ENCODE assay signal across 8 cellular contexts in the genomic region with DNA sequence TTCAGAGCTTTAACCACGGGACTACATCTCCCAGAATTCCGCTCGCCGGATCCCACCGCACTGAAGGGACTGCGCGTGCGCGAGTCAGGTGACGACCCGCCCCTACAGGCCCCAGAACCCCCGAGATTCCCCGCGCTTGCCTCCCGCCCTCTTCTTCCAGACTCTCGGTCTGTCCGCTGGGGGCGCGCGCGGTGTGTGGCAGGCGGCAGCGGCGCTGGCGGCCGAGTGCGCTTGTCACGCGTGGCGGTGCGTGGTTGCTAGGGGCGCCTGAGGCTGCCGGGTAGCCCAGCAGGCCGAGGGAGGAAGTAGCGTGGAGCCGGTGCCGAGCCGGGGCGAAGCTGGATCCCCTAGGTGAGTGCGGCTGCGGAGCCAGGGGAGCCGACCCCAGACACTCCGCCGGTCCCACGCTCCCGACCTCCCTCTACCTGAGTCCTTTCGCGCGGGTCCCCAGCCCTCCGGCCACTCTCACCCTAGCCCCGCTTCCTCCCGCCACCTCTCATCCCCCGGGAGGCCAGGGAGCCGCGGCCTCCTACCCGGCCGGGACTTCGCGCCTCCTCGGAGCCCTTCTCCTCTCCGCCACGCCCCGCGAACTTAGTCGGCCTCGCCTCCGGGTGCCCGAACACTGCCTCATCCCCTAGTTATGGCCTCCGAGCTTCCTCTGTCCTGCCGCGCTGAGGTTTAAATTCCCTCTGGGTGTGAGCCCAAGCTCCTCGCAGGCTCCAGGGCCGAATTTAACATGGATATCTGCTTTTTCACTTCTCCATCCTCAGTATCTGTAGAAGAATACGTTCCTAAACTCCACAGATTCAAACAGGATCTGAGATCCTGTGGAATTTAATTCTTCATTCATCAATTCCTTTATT. TPM values are rescaled to one million over a fixed set of nuclear protein-coding genes. Genes with fewer than 3 reads are reported as not detected.
DNase-seq lines count a peak whose midpoint lies in the region; ATAC-seq, FAIRE-seq and TF ChIP-seq lines count a peak whose summit lies in the region.

A gene with protein sequence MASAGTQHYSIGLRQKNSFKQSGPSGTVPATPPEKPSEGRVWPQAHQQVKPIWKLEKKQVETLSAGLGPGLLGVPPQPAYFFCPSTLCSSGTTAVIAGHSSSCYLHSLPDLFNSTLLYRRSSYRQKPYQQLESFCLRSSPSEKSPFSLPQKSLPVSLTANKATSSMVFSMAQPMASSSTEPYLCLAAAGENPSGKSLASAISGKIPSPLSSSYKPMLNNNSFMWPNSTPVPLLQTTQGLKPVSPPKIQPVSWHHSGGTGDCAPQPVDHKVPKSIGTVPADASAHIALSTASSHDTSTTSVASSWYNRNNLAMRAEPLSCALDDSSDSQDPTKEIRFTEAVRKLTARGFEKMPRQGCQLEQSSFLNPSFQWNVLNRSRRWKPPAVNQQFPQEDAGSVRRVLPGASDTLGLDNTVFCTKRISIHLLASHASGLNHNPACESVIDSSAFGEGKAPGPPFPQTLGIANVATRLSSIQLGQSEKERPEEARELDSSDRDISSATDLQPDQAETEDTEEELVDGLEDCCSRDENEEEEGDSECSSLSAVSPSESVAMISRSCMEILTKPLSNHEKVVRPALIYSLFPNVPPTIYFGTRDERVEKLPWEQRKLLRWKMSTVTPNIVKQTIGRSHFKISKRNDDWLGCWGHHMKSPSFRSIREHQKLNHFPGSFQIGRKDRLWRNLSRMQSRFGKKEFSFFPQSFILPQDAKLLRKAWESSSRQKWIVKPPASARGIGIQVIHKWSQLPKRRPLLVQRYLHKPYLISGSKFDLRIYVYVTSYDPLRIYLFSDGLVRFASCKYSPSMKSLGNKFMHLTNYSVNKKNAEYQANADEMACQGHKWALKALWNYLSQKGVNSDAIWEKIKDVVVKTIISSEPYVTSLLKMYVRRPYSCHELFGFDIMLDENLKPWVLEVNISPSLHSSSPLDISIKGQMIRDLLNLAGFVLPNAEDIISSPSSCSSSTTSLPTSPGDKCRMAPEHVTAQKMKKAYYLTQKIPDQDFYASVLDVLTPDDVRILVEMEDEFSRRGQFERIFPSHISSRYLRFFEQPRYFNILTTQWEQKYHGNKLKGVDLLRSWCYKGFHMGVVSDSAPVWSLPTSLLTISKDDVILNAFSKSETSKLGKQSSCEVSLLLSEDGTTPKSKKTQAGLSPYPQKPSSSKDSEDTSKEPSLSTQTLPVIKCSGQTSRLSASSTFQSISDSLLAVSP (plus strand): TSS at position 149 of the 863 bp plus-strand sequence. CDS start 26,842 bp downstream, outside the sequence.

- peak; percentile 93 for FAIRE-seq in H54 (lab: Jason Lieb, UNC)

- H3K36me3 Mint-ChIP-seq in activated T-helper 2 cell treated with anti-CD3 and anti-CD28 coated beads, Interferon-gamma antibody, Interleukin-2, Interleukin-4, amounts not matched to agents 10 μg/mL and 5 μg/mL and 100 μg/mL, durations not matched to agents 14 hours and 24 hours and 36 hours (ENCODE audit: low read depth): peaks cover 11% of the 10 kb centered on the region
- no peaks in the 10 kb centered on the region for H3K36me3 Mint-ChIP-seq in natural killer cell treated with Interleukin-12 subunit alpha and Interleukin-12 subunit beta and Interleukin-15 and Interleukin-18, amount 100 ng/mL, for 72 hours

- peak; percentile 97 for DNase-seq in ELR (ENCODE audit: low read depth)
- DNase-seq in H54 (ENCODE audit: insufficient read length, low spot score): peak; percentile 97
- peak; percentile 96 for DNase-seq in LoVo (ENCODE audit: low spot score)
- DNase-seq in RWPE2 (ENCODE audit: low spot score): peak; percentile 96
- peak; percentile 98 for DNase-seq in activated T-helper 2 cell treated with anti-CD3 and anti-CD28 coated beads, Interferon-gamma antibody, Interleukin-2, Interleukin-4, amounts not matched to agents 10 μg/mL and 5 μg/mL and 100 μg/mL, durations not matched to agents 14 hours and 24 hours and 36 hours (ENCODE audit: low spot score)
- peak; percentile 95 for DNase-seq in fibroblast of peridontal ligament (ENCODE audit: extremely low read depth)
- DNase-seq in natural killer cell treated with Interleukin-12 subunit alpha and Interleukin-12 subunit beta and Interleukin-15 and Interleukin-18, amount 100 ng/mL, for 72 hours (ENCODE audit: low spot score): peak; percentile 99
- peak; percentile 99 for DNase-seq in stimulated activated naive CD8-positive, alpha-beta T cell treated with anti-CD3 and anti-CD28 coated beads, Interleukin-15, Interleukin-2, amounts not matched to agents 100 U/mL and 50 U/mL, for 24 hours

- no peaks in the 10 kb centered on the region for H3K27me3 ChIP-seq in RWPE2 (ENCODE audit: insufficient read depth, poor library complexity, severe bottlenecking)

- peak within 1 kb of the TSS; percentile 84 for H3K27ac Mint-ChIP-seq in activated T-helper 2 cell treated with anti-CD3 and anti-CD28 coated beads, Interferon-gamma antibody, Interleukin-2, Interleukin-4, amounts not matched to agents 10 μg/mL and 5 μg/mL and 100 μg/mL, durations not matched to agents 14 hours and 24 hours and 36 hours
- H3K27ac Mint-ChIP-seq in natural killer cell treated with Interleukin-12 subunit alpha and Interleukin-12 subunit beta and Interleukin-15 and Interleukin-18, amount 100 ng/mL, for 72 hours: peak within 1 kb of the TSS; percentile 78 to 92

- peak within 1 kb of the TSS; percentile 95 for H3K4me3 Mint-ChIP-seq in activated T-helper 2 cell treated with anti-CD3 and anti-CD28 coated beads, Interferon-gamma antibody, Interleukin-2, Interleukin-4, amounts not matched to agents 10 μg/mL and 5 μg/mL and 100 μg/mL, durations not matched to agents 14 hours and 24 hours and 36 hours (ENCODE audit: low read depth)
- H3K4me3 Mint-ChIP-seq in natural killer cell treated with Interleukin-12 subunit alpha and Interleukin-12 subunit beta and Interleukin-15 and Interleukin-18, amount 100 ng/mL, for 72 hours: peak within 1 kb of the TSS; percentile 99

- ATAC-seq in RWPE2 (ENCODE audit: low read depth): peak; percentile 91
- peak; percentile 99 for ATAC-seq in natural killer cell treated with Interleukin-12 subunit alpha and Interleukin-12 subunit beta and Interleukin-15 and Interleukin-18, amount 100 ng/mL, for 72 hours
- peak; percentile 98 for ATAC-seq in stimulated activated naive CD8-positive, alpha-beta T cell treated with anti-CD3 and anti-CD28 coated beads, Interleukin-15, Interleukin-2, amounts not matched to agents 100 U/mL and 50 U/mL, for 24 hours

- no peaks in the 10 kb centered on the region for H3K4me1 ChIP-seq in RWPE2 (ENCODE audit: insufficient read depth, poor library complexity, severe bottlenecking)

- no peaks in the 10 kb centered on the region for H3K9me3 Mint-ChIP-seq in activated T-helper 2 cell treated with anti-CD3 and anti-CD28 coated beads, Interferon-gamma antibody, Interleukin-2, Interleukin-4, amounts not matched to agents 10 μg/mL and 5 μg/mL and 100 μg/mL, durations not matched to agents 14 hours and 24 hours and 36 hours
- no peaks in the 10 kb centered on the region for H3K9me3 Mint-ChIP-seq in natural killer cell treated with Interleukin-12 subunit alpha and Interleukin-12 subunit beta and Interleukin-15 and Interleukin-18, amount 100 ng/mL, for 72 hours

- H3K4me3 ChIP-seq in RWPE2 (ENCODE audit: severe bottlenecking): peak within 1 kb of the TSS; percentile 76

- intact Hi-C loops in activated T-helper 2 cell treated with anti-CD3 and anti-CD28 coated beads, Interferon-gamma antibody, Interleukin-2, Interleukin-4, amounts not matched to agents 10 μg/mL and 5 μg/mL and 100 μg/mL, durations not matched to agents 14 hours and 24 hours and 36 hours (cut with micrococcal nuclease): loop anchor here (1.0 to 2.0 kb wide), 7 partner anchors 22 to 788 kb away; partner anchors contain the start of genes BCS1L, CNOT9, GMPPA and RNF25

- TF ChIP-seq POLR2A in H54 (IDR thresholded peaks at IDR 0.05; ENCODE audit: low read depth, low read length): peak; percentile 87

- H3K9me3 ChIP-seq in RWPE2 (ENCODE audit: severe bottlenecking): no peaks in the 10 kb centered on the region

- H3K27ac ChIP-seq in RWPE2 (ENCODE audit: poor library complexity, severe bottlenecking): peak within 1 kb of the TSS; percentile 59

- H3K27me3 Mint-ChIP-seq in activated T-helper 2 cell treated with anti-CD3 and anti-CD28 coated beads, Interferon-gamma antibody, Interleukin-2, Interleukin-4, amounts not matched to agents 10 μg/mL and 5 μg/mL and 100 μg/mL, durations not matched to agents 14 hours and 24 hours and 36 hours (ENCODE audit: low read depth): peaks cover 1% of the 10 kb centered on the region
- peaks cover 0 to 3% of the 10 kb centered on the region in 2 donors for H3K27me3 Mint-ChIP-seq in natural killer cell treated with Interleukin-12 subunit alpha and Interleukin-12 subunit beta and Interleukin-15 and Interleukin-18, amount 100 ng/mL, for 72 hours

- H3K4me1 Mint-ChIP-seq in activated T-helper 2 cell treated with anti-CD3 and anti-CD28 coated beads, Interferon-gamma antibody, Interleukin-2, Interleukin-4, amounts not matched to agents 10 μg/mL and 5 μg/mL and 100 μg/mL, durations not matched to agents 14 hours and 24 hours and 36 hours (ENCODE audit: low read depth): peaks cover 17% of the 10 kb centered on the region
- peaks cover 15 to 29% of the 10 kb centered on the region in 2 donors for H3K4me1 Mint-ChIP-seq in natural killer cell treated with Interleukin-12 subunit alpha and Interleukin-12 subunit beta and Interleukin-15 and Interleukin-18, amount 100 ng/mL, for 72 hours (ENCODE audit: low read depth in 2 of 2)

- peak; percentile 96 for TF ChIP-seq CTCF in RWPE2 (IDR thresholded peaks at IDR 0.05; ENCODE audit: poor library complexity, severe bottlenecking)

- peaks cover 20% of the 10 kb centered on the region for H3K36me3 ChIP-seq in RWPE2 (ENCODE audit: low read depth)

RNA-seq across cellular contexts. Expression of the gene that starts here (rescaled TPM):
- total RNA-seq in activated T-helper 2 cell treated with anti-CD3 and anti-CD28 coated beads, Interferon-gamma antibody, Interleukin-2, Interleukin-4, amounts not matched to agents 10 μg/mL and 5 μg/mL and 100 μg/mL, durations not matched to agents 14 hours and 24 hours and 36 hours: 55.7 and 64.7 TPM in 2 replicates
- total RNA-seq in natural killer cell treated with Interleukin-12 subunit alpha and Interleukin-12 subunit beta and Interleukin-15 and Interleukin-18, amount 100 ng/mL, for 72 hours: 10 to 100 TPM; 36.2 to 66.3 TPM

Comparison
In these comparisons a context has a peak if more than half of its experiments do, and no peak if none do; other contexts are left out.
1. Peak in every context shown above with its lines: DNase-seq, ATAC-seq, H3K4me3 ChIP-seq and H3K27ac ChIP-seq.